20 cellular contexts compared by ENCODE assay signal in the genomic region with DNA sequence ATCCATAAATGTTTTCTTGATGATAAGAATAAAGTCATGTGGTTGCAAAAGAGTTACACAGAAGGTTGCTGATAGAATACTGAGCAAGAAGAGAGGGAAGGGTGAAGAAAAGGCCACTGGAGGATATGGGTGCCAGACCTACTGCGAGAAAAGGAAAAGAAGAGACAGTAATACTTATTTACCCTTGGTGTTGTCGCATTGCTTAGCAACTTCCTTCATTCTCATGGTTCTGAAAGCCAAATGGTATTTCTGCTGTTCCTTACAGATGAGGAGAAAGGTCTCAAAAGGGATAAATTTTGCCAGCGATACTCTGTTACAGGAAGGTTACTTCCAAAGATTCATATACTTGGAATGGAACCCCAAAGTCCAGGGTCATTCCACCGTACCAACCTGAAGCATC.
"Had no signal": no experiment of that assay in that cellular context is flagged by ENCODE, and none has a peak within 500 bp of the region (broad histone marks: within the 10 kb centered on the region; RNA-seq: fewer than 3 reads in every experiment).

No MANE protein-coding gene starts in this region.

- H3K4me1 Mint-ChIP-seq: activated CD4-positive, alpha-beta T cell treated with anti-CD3 and anti-CD28 coated beads for 36 hours; activated naive CD4-positive, alpha-beta T cell treated with anti-CD3 and anti-CD28 coated beads, Interleukin-2, amount 50 U/mL, for 24 hours; central memory CD8-positive, alpha-beta T cell; naive thymus-derived CD4-positive, alpha-beta T cell; stimulated activated memory B cell treated with anti-CD40 and anti-IgM and Interleukin-4, amounts not matched to agents 10 μg/mL and 1 μg/mL and 100 μg/mL, for 72 hours had no signal

- H3K4me3 ChIP-seq: adrenal gland, mucosa of descending colon, pancreas, transverse colon had no signal

- H3K36me3 ChIP-seq: adrenal gland, pancreas, transverse colon had no signal

- FAIRE-seq: pancreas had no signal

- H3K27ac ChIP-seq: adrenal gland, pancreas, transverse colon had no signal

- H3K27me3 Mint-ChIP-seq: activated CD8-positive, alpha-beta T cell treated with anti-CD3 and anti-CD28 coated beads for 36 hours; stimulated activated memory B cell treated with anti-CD40 and anti-IgM and Interleukin-4, amounts not matched to agents 10 μg/mL and 1 μg/mL and 100 μg/mL, for 72 hours had no signal

- H3K4me1 ChIP-seq: adrenal gland, pancreas, transverse colon had no signal

- DNase-seq: activated CD4-positive, alpha-beta T cell treated with anti-CD3 and anti-CD28 coated beads for 36 hours; activated CD8-positive, alpha-beta T cell treated with anti-CD3 and anti-CD28 coated beads for 36 hours; activated effector memory CD4-positive, alpha-beta T cell treated with anti-CD3 and anti-CD28 coated beads, Interleukin-2, amount 50 U/mL, for 16 hours; activated T-cell treated with anti-CD3 and anti-CD28 coated beads, Interleukin-2, amount 50 U/mL, for 4 hours; adrenal gland; effector memory CD4-positive, alpha-beta T cell; islet precursor cell; mucosa of descending colon; naive thymus-derived CD4-positive, alpha-beta T cell; pancreas; stimulated activated CD4-positive, alpha-beta T cell treated with anti-CD3 and anti-CD28 coated beads, Interleukin-12 subunit alpha, Interleukin-12 subunit beta, amount 100 ng/mL, for 4 hours; substantia nigra; T-helper 2 cell; transverse colon had no signal

- H3K9me3 Mint-ChIP-seq: activated CD8-positive, alpha-beta T cell treated with anti-CD3 and anti-CD28 coated beads for 36 hours; activated naive CD4-positive, alpha-beta T cell treated with anti-CD3 and anti-CD28 coated beads, Interleukin-2, amount 50 U/mL, for 24 hours; activated T-cell treated with anti-CD3 and anti-CD28 coated beads, Interleukin-2, amount 50 U/mL, for 4 hours; central memory CD8-positive, alpha-beta T cell; dendritic cell treated with granulocyte-macrophage colony-stimulating factor and Interleukin-4, amounts not matched to agents 40 ng/mL and 50 ng/mL, for 4 days; naive thymus-derived CD4-positive, alpha-beta T cell; stimulated activated memory B cell treated with anti-CD40 and anti-IgM and Interleukin-4, amounts not matched to agents 10 μg/mL and 1 μg/mL and 100 μg/mL, for 72 hours had no signal

- H3K4me3 Mint-ChIP-seq: activated CD4-positive, alpha-beta T cell treated with anti-CD3 and anti-CD28 coated beads for 36 hours; activated CD8-positive, alpha-beta T cell treated with anti-CD3 and anti-CD28 coated beads for 36 hours; activated naive CD4-positive, alpha-beta T cell treated with anti-CD3 and anti-CD28 coated beads, Interleukin-2, amount 50 U/mL, for 24 hours; activated T-cell treated with anti-CD3 and anti-CD28 coated beads, Interleukin-2, amount 50 U/mL, for 4 hours; brain; central memory CD8-positive, alpha-beta T cell; dendritic cell treated with granulocyte-macrophage colony-stimulating factor and Interleukin-4, amounts not matched to agents 40 ng/mL and 50 ng/mL, for 4 days; naive thymus-derived CD4-positive, alpha-beta T cell; stimulated activated memory B cell treated with anti-CD40 and anti-IgM and Interleukin-4, amounts not matched to agents 10 μg/mL and 1 μg/mL and 100 μg/mL, for 72 hours had no signal

- H3K27ac Mint-ChIP-seq: activated CD4-positive, alpha-beta T cell treated with anti-CD3 and anti-CD28 coated beads for 36 hours; activated CD8-positive, alpha-beta T cell treated with anti-CD3 and anti-CD28 coated beads for 36 hours; activated naive CD4-positive, alpha-beta T cell treated with anti-CD3 and anti-CD28 coated beads, Interleukin-2, amount 50 U/mL, for 24 hours; dendritic cell treated with granulocyte-macrophage colony-stimulating factor and Interleukin-4, amounts not matched to agents 40 ng/mL and 50 ng/mL, for 4 days; naive thymus-derived CD4-positive, alpha-beta T cell; stimulated activated memory B cell treated with anti-CD40 and anti-IgM and Interleukin-4, amounts not matched to agents 10 μg/mL and 1 μg/mL and 100 μg/mL, for 72 hours had no signal

- H3K27me3 ChIP-seq: adrenal gland, pancreas, transverse colon had no signal

- ATAC-seq: activated CD4-positive, alpha-beta T cell treated with anti-CD3 and anti-CD28 coated beads for 36 hours; activated CD8-positive, alpha-beta T cell treated with anti-CD3 and anti-CD28 coated beads for 36 hours; activated T-cell treated with anti-CD3 and anti-CD28 coated beads, Interleukin-2, amount 50 U/mL, for 4 hours; left lobe of liver; mucosa of descending colon; naive thymus-derived CD4-positive, alpha-beta T cell; pancreas; stimulated activated memory B cell treated with anti-CD40 and anti-IgM and Interleukin-4, amounts not matched to agents 10 μg/mL and 1 μg/mL and 100 μg/mL, for 72 hours had no signal

- H3K9me3 ChIP-seq: adrenal gland, mucosa of descending colon, pancreas, transverse colon had no signal

- H3K36me3 Mint-ChIP-seq: activated naive CD4-positive, alpha-beta T cell treated with anti-CD3 and anti-CD28 coated beads, Interleukin-2, amount 50 U/mL, for 24 hours; brain; naive thymus-derived CD4-positive, alpha-beta T cell; stimulated activated memory B cell treated with anti-CD40 and anti-IgM and Interleukin-4, amounts not matched to agents 10 μg/mL and 1 μg/mL and 100 μg/mL, for 72 hours had no signal
